In the genomic region with DNA sequence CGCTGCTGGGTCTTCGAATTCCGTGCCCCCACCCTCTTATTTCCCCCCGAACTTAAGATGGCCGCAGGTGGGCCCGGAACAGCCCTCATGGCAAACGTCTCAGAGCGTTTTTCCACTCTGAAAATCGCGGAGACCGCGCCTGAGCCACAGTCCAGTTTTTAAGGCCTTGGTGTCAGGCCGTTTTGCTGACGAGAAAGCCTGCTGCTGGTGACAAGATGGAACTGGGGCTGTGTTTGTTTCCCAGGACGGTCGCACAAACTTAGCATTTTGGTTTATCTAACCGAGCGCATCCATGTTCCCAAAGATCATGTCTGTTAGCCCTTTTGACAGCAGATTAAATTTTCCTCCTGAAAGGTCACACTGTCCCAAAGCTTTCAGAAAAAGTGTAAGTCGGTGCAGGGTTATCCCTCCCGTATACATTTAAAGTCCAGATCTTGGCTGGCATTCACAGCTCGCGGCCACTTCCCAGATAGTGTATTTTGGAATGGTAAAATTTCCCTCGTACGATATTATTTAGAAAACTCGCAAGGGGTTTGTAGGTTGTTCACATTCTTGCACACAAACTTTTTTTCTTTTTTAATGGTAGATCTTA, we compare ENCODE assay signal across 8 cellular contexts. TPM values are rescaled to one million over a fixed set of nuclear protein-coding genes. Genes with fewer than 3 reads are reported as not detected.
A peak's percentile ranks its signal among the peaks of the same experiment; 100 is the strongest.
DNase-seq lines count a peak whose midpoint lies in the region; ATAC-seq and TF ChIP-seq lines count a peak whose summit lies in the region.

No MANE protein-coding gene starts in this region.

- H3K9ac ChIP-seq in liver (ENCODE audit: low read depth in 1 of 2, low read length in 2 of 2) (peak overlapping the region; percentile 97 to 99), subcutaneous abdominal adipose tissue (ENCODE audit: low read length in 5 of 5) (peak overlapping the region; percentile 93 to 99 (median 97))

- H3K27ac ChIP-seq in liver (ENCODE audit: low read depth in 1 of 2, low read length in 2 of 2) = peak overlapping the region; percentile 99 to 100
- H3K27ac ChIP-seq in subcutaneous abdominal adipose tissue (ENCODE audit: low read depth, low read length) = peak overlapping the region; percentile 92

- H3K27ac Mint-ChIP-seq in MCF 10A (ENCODE audit: low read depth, unreplicated experiment) = peak overlapping the region; percentile 100

- H3K4me1 ChIP-seq in liver (ENCODE audit: control insufficient read depth in 4 of 4, insufficient read depth in 4 of 4, low read length in 3 of 4) = peaks cover 0 to 24% (median 20%) of the 10 kb centered on the region in 4 donors
- peaks cover 0 to 42% (median 34%) of the 10 kb centered on the region in 5 donors for H3K4me1 ChIP-seq in subcutaneous abdominal adipose tissue (ENCODE audit: control insufficient read depth in 5 of 5, insufficient read depth in 5 of 5, low read length in 5 of 5)

- intact Hi-C loops in MCF 10A (cut with micrococcal nuclease) = loop anchor here (2.0 kb wide), 4 partner anchors 218 to 520 kb away; a partner anchor contains a TSS

- H3K36me3 ChIP-seq in liver (ENCODE audit: control insufficient read depth in 4 of 4, insufficient read depth in 3 of 4, low read depth in 1 of 4, low read length in 3 of 4) (no peaks in the 10 kb centered on the region), subcutaneous abdominal adipose tissue (ENCODE audit: control insufficient read depth in 5 of 5, insufficient read depth in 5 of 5, low read length in 5 of 5) (no peaks in the 10 kb centered on the region)

- peaks cover 10% of the 10 kb centered on the region for H3K4me1 Mint-ChIP-seq in MCF 10A (ENCODE audit: insufficient read depth, unreplicated experiment)

- peak in 8 of 14 donors; percentile 63 to 96 (median 92) for DNase-seq in C1 segment of cervical spinal cord (lab: John Stamatoyannopoulos, UW)
- peak; percentile 53 for DNase-seq in NCI-H748 treated with DMSO at 0.1 percent for 48 hours (lab: John Stamatoyannopoulos, UW)
- no peak for DNase-seq in MCF 10A (ENCODE audit: unreplicated experiment)
- no peak for DNase-seq in NCI-H524 treated with DMSO at 0.1 percent for 48 hours (lab: John Stamatoyannopoulos, UW)

- H3K9me3 Mint-ChIP-seq in MCF 10A (ENCODE audit: unreplicated experiment) = no peaks in the 10 kb centered on the region

- H3K4me3 ChIP-seq in liver (ENCODE audit: low read depth in 1 of 3, low read length in 3 of 3) (peak overlapping the region; percentile 61 to 99 (median 99)), subcutaneous abdominal adipose tissue (ENCODE audit: low read depth in 1 of 5, low read length in 5 of 5) (peak overlapping the region; percentile 93 to 97 (median 95))

- BruUV-seq in MCF 10A (replicated peaks; lab: Mats Ljungman, UMichigan) = no TSS peak

- ATAC-seq in GM18873 (IDR thresholded peaks at IDR 0.05; ENCODE audit: low FRiP score, unreplicated experiment) = peak; percentile 31
- peak; percentile 53 for ATAC-seq in HG03066 (IDR thresholded peaks at IDR 0.05; ENCODE audit: low read depth, unreplicated experiment)

- TF ChIP-seq CTCF in MCF 10A (IDR thresholded peaks at IDR 0.05; ENCODE audit: unreplicated experiment) = no peak
- no peak for TF ChIP-seq CTCF in liver (IDR thresholded peaks at IDR 0.05; ENCODE audit: low read depth, low read length, missing input control)

- H3K9me3 ChIP-seq in liver (ENCODE audit: control insufficient read depth in 4 of 4, low read length in 3 of 4) (no peaks in the 10 kb centered on the region), subcutaneous abdominal adipose tissue (ENCODE audit: control insufficient read depth in 5 of 5, low read length in 5 of 5) (no peaks in the 10 kb centered on the region)

- peaks cover 10% of the 10 kb centered on the region for H3K36me3 Mint-ChIP-seq in MCF 10A (ENCODE audit: insufficient read depth, unreplicated experiment)

- peak overlapping the region; percentile 85 for H3K4me3 Mint-ChIP-seq in MCF 10A (ENCODE audit: unreplicated experiment)

- no peaks in the 10 kb centered on the region for H3K27me3 ChIP-seq in liver (ENCODE audit: control insufficient read depth in 4 of 4, insufficient read depth in 4 of 4, low read length in 3 of 4)
- H3K27me3 ChIP-seq in subcutaneous abdominal adipose tissue (ENCODE audit: control insufficient read depth in 5 of 5, insufficient read depth in 4 of 5, low read length in 5 of 5) = no peaks in the 10 kb centered on the region

- no peak for TF ChIP-seq RAD21 in liver (IDR thresholded peaks at IDR 0.05)

- POLR2A ChIA-PET in MCF 10A (lab: Yijun Ruan, JAX) = interaction anchor here (0.9 to 2.3 kb wide), 22 partner anchors 8 to 872 kb away, joined by 3 to 17 read pairs (median 6); a partner anchor contains a TSS

- no peaks in the 10 kb centered on the region for H3K27me3 Mint-ChIP-seq in MCF 10A (ENCODE audit: insufficient read depth, unreplicated experiment)

- WGBS in liver = under 1% methylated on average over 25 of the region's 25 CpGs

- CTCF ChIA-PET in MCF 10A (lab: Yijun Ruan, JAX) = interaction anchor here (0.8 kb wide), 1 partner anchor 29 kb away, joined by 3 read pairs; no protein-coding TSS in a partner anchor

TF ChIP-seq in liver, 16 proteins besides CTCF, POLR2A, EP300 and RAD21:
- no peak for TF ChIP-seq FOXA1 (IDR thresholded peaks at IDR 0.05)
- no peak for TF ChIP-seq FOXA2 (IDR thresholded peaks at IDR 0.05)
- TF ChIP-seq, protein P1, sequence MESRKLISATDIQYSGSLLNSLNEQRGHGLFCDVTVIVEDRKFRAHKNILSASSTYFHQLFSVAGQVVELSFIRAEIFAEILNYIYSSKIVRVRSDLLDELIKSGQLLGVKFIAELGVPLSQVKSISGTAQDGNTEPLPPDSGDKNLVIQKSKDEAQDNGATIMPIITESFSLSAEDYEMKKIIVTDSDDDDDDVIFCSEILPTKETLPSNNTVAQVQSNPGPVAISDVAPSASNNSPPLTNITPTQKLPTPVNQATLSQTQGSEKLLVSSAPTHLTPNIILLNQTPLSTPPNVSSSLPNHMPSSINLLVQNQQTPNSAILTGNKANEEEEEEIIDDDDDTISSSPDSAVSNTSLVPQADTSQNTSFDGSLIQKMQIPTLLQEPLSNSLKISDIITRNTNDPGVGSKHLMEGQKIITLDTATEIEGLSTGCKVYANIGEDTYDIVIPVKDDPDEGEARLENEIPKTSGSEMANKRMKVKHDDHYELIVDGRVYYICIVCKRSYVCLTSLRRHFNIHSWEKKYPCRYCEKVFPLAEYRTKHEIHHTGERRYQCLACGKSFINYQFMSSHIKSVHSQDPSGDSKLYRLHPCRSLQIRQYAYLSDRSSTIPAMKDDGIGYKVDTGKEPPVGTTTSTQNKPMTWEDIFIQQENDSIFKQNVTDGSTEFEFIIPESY (IDR thresholded peaks at IDR 0.05) = no peak
- TF ChIP-seq, protein P2, sequence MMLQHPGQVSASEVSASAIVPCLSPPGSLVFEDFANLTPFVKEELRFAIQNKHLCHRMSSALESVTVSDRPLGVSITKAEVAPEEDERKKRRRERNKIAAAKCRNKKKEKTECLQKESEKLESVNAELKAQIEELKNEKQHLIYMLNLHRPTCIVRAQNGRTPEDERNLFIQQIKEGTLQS (IDR thresholded peaks at IDR 0.05) = no peak
- peak in 1 of 2 donors; percentile 40 for TF ChIP-seq HNF4A (conservative IDR thresholded peaks at IDR 0.05)
- no peak for TF ChIP-seq SP1 (IDR thresholded peaks at IDR 0.05)
- peak; percentile 61 for TF ChIP-seq TAF1 (conservative IDR thresholded peaks at IDR 0.05)
- TF ChIP-seq RXRA (IDR thresholded peaks at IDR 0.05) = no peak
- peak; percentile 99 for TF ChIP-seq YY1 (IDR thresholded peaks at IDR 0.05)
- TF ChIP-seq NR2F2 (IDR thresholded peaks at IDR 0.05) = no peak
- no peak for TF ChIP-seq HNF4G (IDR thresholded peaks at IDR 0.05)
- TF ChIP-seq, protein P3, sequence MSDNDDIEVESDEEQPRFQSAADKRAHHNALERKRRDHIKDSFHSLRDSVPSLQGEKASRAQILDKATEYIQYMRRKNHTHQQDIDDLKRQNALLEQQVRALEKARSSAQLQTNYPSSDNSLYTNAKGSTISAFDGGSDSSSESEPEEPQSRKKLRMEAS (IDR thresholded peaks at IDR 0.05) = peak; percentile 55
- no peak for TF ChIP-seq GABPA (IDR thresholded peaks at IDR 0.05 in 1 of 2, conservative IDR thresholded peaks at IDR 0.05 in 1 of 2)
- TF ChIP-seq JUND (IDR thresholded peaks at IDR 0.05) = no peak
- TF ChIP-seq, protein P4, sequence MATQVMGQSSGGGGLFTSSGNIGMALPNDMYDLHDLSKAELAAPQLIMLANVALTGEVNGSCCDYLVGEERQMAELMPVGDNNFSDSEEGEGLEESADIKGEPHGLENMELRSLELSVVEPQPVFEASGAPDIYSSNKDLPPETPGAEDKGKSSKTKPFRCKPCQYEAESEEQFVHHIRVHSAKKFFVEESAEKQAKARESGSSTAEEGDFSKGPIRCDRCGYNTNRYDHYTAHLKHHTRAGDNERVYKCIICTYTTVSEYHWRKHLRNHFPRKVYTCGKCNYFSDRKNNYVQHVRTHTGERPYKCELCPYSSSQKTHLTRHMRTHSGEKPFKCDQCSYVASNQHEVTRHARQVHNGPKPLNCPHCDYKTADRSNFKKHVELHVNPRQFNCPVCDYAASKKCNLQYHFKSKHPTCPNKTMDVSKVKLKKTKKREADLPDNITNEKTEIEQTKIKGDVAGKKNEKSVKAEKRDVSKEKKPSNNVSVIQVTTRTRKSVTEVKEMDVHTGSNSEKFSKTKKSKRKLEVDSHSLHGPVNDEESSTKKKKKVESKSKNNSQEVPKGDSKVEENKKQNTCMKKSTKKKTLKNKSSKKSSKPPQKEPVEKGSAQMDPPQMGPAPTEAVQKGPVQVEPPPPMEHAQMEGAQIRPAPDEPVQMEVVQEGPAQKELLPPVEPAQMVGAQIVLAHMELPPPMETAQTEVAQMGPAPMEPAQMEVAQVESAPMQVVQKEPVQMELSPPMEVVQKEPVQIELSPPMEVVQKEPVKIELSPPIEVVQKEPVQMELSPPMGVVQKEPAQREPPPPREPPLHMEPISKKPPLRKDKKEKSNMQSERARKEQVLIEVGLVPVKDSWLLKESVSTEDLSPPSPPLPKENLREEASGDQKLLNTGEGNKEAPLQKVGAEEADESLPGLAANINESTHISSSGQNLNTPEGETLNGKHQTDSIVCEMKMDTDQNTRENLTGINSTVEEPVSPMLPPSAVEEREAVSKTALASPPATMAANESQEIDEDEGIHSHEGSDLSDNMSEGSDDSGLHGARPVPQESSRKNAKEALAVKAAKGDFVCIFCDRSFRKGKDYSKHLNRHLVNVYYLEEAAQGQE (IDR thresholded peaks at IDR 0.05) = peak; percentile 6
- TF ChIP-seq EGR1 (IDR thresholded peaks at IDR 0.05; ENCODE audit: low read depth in 2 of 2) = no peak
TF ChIP-seq in liver: peak in this region for 5.

RNA-seq across cellular contexts. Expression of a gene that starts 0.8 kb away (rescaled TPM):
- total RNA-seq in MCF 10A (2022) = 87.3 and 102 TPM in 2 replicates
- total RNA-seq in liver = 10 to 100 TPM; 52.3 to 85.8 TPM
- polyA plus RNA-seq in liver = 10 to 100 TPM; 10.2 to 35.4 TPM

Comparison
In these comparisons a context has a peak if more than half of its experiments do, and no peak if none do; other contexts are left out.
1. DNase-seq: peak in C1 segment of cervical spinal cord (8 of 14) and NCI-H748 treated with DMSO at 0.1 percent for 48 hours (single experiment); none in MCF 10A (single experiment) and NCI-H524 treated with DMSO at 0.1 percent for 48 hours (single experiment).